18 cellular contexts compared by ENCODE assay signal in genomic region chr6:130666796-130667195, GRCh38.
"Had no signal": no experiment of that assay in that cellular context is flagged by ENCODE, and none has a peak within 500 bp of the region (broad histone marks: within the 10 kb centered on the region; RNA-seq: fewer than 3 reads in every experiment).

No MANE protein-coding gene starts in this region.

- H3K9me3 ChIP-seq: lower lobe of right lung, ovary, psoas muscle, spleen, thoracic aorta, tibial nerve, upper lobe of left lung had no signal

- H3K36me3 ChIP-seq: lower lobe of right lung, ovary, spleen, thoracic aorta, tibial nerve, upper lobe of left lung had no signal

- ATAC-seq: effector memory CD8-positive, alpha-beta T cell; left ventricle myocardium superior; lower lobe of right lung; naive thymus-derived CD8-positive, alpha-beta T cell; psoas muscle; right cardiac atrium; stimulated activated naive B cell treated with anti-CD40 and anti-IgM and Interleukin-4, amounts not matched to agents 10 μg/mL and 1 μg/mL and 100 μg/mL, for 72 hours had no signal

- H3K27ac ChIP-seq: lower lobe of right lung, ovary, psoas muscle, skin epidermis, spleen, thoracic aorta, tibial nerve, upper lobe of left lung had no signal

- H3K27me3 ChIP-seq: ovary, spleen, tibial nerve, upper lobe of left lung had no signal

- DNase-seq: cortex of kidney; effector memory CD8-positive, alpha-beta T cell; left ventricle myocardium superior; lower lobe of right lung; naive thymus-derived CD8-positive, alpha-beta T cell; nephron progenitor cell; occipital lobe; ovary; posterior cingulate gyrus; psoas muscle; right cardiac atrium; spleen; stimulated activated CD4-positive, alpha-beta T cell treated with anti-CD3 and anti-CD28 coated beads, Interleukin-2, amount 100 ng/mL, for 48 hours; stimulated activated naive B cell treated with anti-CD40 and anti-IgM and Interleukin-4, amounts not matched to agents 10 μg/mL and 1 μg/mL and 100 μg/mL, for 72 hours had no signal

- H3K4me3 ChIP-seq: lower lobe of right lung, ovary, psoas muscle, skin epidermis, spleen, thoracic aorta, tibial nerve, upper lobe of left lung had no signal

- H3K4me1 ChIP-seq: lower lobe of right lung, psoas muscle, spleen, upper lobe of left lung had no signal
